ENCODE assay signal across 26 cellular contexts in the genomic region with DNA sequence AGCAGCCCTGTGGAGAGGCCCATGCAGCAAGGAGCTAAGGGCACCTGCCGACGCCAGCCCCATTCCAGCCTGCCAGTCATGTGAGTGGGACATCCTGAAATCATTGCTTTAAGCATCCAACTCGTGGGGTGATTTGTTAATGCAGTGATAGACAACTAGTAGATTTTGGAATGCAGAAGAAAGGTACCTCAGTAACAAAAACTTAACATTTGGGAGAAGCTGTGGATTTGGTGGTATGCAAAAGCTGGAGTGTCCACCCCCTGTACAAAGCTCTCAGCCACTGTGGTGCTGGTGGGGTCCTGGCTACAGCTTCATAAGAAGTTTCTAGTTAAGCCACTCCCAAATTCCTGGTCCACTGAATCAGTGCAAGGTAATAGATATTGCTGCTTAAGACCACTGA. TPM values are rescaled to one million over a fixed set of nuclear protein-coding genes. Genes with fewer than 3 reads are reported as not detected.
DNase-seq lines count a peak whose midpoint lies in the region; TF ChIP-seq lines count a peak whose summit lies in the region.
"Had no signal": no experiment of that assay in that cellular context is flagged by ENCODE, and none has a peak within 500 bp of the region (broad histone marks: within the 10 kb centered on the region; RNA-seq: fewer than 3 reads in every experiment).

No MANE protein-coding gene starts in this region.

- no peak overlapping the region for H4K8ac ChIP-seq in H9 (replicated peaks; ENCODE audit: insufficient read length, low read depth, low read length)

- H3K4ac ChIP-seq in H9 (ENCODE audit: low read depth, low read length), result no peak overlapping the region

- H3K4me1 ChIP-seq in H9 (ENCODE audit: insufficient read depth, low read length) (no peaks in the 10 kb centered on the region), esophagus muscularis mucosa (peaks cover 0 to 8% (median 6%) of the 10 kb centered on the region in 4 donors), vagina (no peaks in the 10 kb centered on the region)
- H3K4me1 ChIP-seq: BE2C, BLaER1 had no signal

- H2AK5ac ChIP-seq in H9 (ENCODE audit: insufficient read length, low read length), result no peak overlapping the region

- no peak overlapping the region for H3K14ac ChIP-seq in H9 (ENCODE audit: insufficient read depth, low read length)

- H3K9me3 Mint-ChIP-seq in H9, result peaks cover 14 to 19% of the 10 kb centered on the region in 2 experiments

- intact Hi-C loops in esophagus muscularis mucosa (cut with DNase I) (loop anchor here (10.0 kb wide), 1 partner anchor 583 kb away; no protein-coding TSS in a partner anchor), vagina (cut with DNase I) (no loop called here)

- H4K20me1 ChIP-seq in H9 (ENCODE audit: control insufficient read depth, insufficient read depth, insufficient read length), result peaks cover 2% of the 10 kb centered on the region
- H4K20me1 ChIP-seq: BLaER1 had no signal

- H2AFZ ChIP-seq in H9 (ENCODE audit: low read length), result no peak overlapping the region

- H2BK15ac ChIP-seq in H9 (ENCODE audit: low read depth, low read length), result no peak overlapping the region

- peaks cover 6 to 8% of the 10 kb centered on the region in 2 experiments for H3K4me1 Mint-ChIP-seq in H9

- H3K36me3 Mint-ChIP-seq in H9 (ENCODE audit: insufficient read depth in 1 of 3, low read depth in 3 of 3), result peaks cover 2 to 9% (median 5%) of the 10 kb centered on the region in 3 experiments; a peak in 5 of 7 replicates
- H3K36me3 Mint-ChIP-seq: CD14-positive monocyte; CD4-positive, alpha-beta memory T cell; CD4-positive, CD25-positive, alpha-beta regulatory T cell; CD8-positive, alpha-beta memory T cell had no signal

- TF ChIP-seq POLR2A in esophagus muscularis mucosa (IDR thresholded peaks at IDR 0.05; ENCODE audit: low read depth) (no peak), vagina (IDR thresholded peaks at IDR 0.05) (no peak)

- no peaks in the 10 kb centered on the region for H3K79me2 ChIP-seq in H9 (ENCODE audit: insufficient read depth, low read length)

- no peak for TF ChIP-seq CTCF in H9 (conservative IDR thresholded peaks at IDR 0.05)
- no peak for TF ChIP-seq CTCF in esophagus muscularis mucosa (IDR thresholded peaks at IDR 0.05)
- TF ChIP-seq CTCF in vagina (IDR thresholded peaks at IDR 0.05), result no peak

- H4K5ac ChIP-seq in H9 (ENCODE audit: insufficient read length, low read depth, low read length), result no peak overlapping the region

- H3K27ac Mint-ChIP-seq in H9, result no peak overlapping the region
- H3K27ac Mint-ChIP-seq: CD14-positive monocyte; CD4-positive, alpha-beta memory T cell; CD4-positive, CD25-positive, alpha-beta regulatory T cell; CD8-positive, alpha-beta memory T cell had no signal

- H3K4me3 Mint-ChIP-seq in H9, result no peak overlapping the region
- H3K4me3 Mint-ChIP-seq: CD4-positive, alpha-beta memory T cell; CD4-positive, CD25-positive, alpha-beta regulatory T cell; CD8-positive, alpha-beta memory T cell had no signal

- no peak overlapping the region for H3K4me3 ChIP-seq in esophagus muscularis mucosa
- no peak overlapping the region for H3K4me3 ChIP-seq in vagina
- H3K4me3 ChIP-seq: BLaER1, GM12878 had no signal

- no peak overlapping the region for H3K56ac ChIP-seq in H9 (ENCODE audit: insufficient read length, low read depth, low read length)

- H2BK12ac ChIP-seq in H9 (ENCODE audit: insufficient read length, low read depth, low read length), result no peak overlapping the region

- no peaks in the 10 kb centered on the region for H3K79me1 ChIP-seq in H9 (ENCODE audit: insufficient read depth, low read depth, low read length, poor library complexity, severe bottlenecking)

- H3T11ph ChIP-seq in H9 (ENCODE audit: low read length), result no peak overlapping the region

- H3K36me3 ChIP-seq in esophagus muscularis mucosa (no peaks in the 10 kb centered on the region), vagina (no peaks in the 10 kb centered on the region)
- H3K36me3 ChIP-seq: BE2C, BLaER1 had no signal

- WGBS in H9 (ENCODE audit: extremely low coverage, insufficient read length, low lambda C conversion rate), result no CpG with 5 or more reads among the region's 3 CpGs
- WGBS in esophagus muscularis mucosa, result 76% methylated on average over 3 of the region's 3 CpGs

- H3K27me3 ChIP-seq in H9 (ENCODE audit: insufficient read depth, low read length), result no peaks in the 10 kb centered on the region
- H3K27me3 ChIP-seq in esophagus muscularis mucosa, result peaks cover 0 to 22% (median 0%) of the 10 kb centered on the region in 4 donors
- H3K27me3 ChIP-seq in vagina, result no peaks in the 10 kb centered on the region
- H3K27me3 ChIP-seq: BE2C, BLaER1 had no signal

- peaks cover 21% of the 10 kb centered on the region for H3K27me3 Mint-ChIP-seq in H9 (ENCODE audit: low read depth)

- no peak overlapping the region for H2BK120ac ChIP-seq in H9 (ENCODE audit: low read depth, low read length, poor library complexity, severe bottlenecking)

- H3K9me3 ChIP-seq in H9 (ENCODE audit: control insufficient read depth, low read depth, low read length), result no peaks in the 10 kb centered on the region
- H3K9me3 ChIP-seq in esophagus muscularis mucosa, result peaks cover 0 to 15% (median 8%) of the 10 kb centered on the region in 4 donors
- no peaks in the 10 kb centered on the region for H3K9me3 ChIP-seq in vagina
- H3K9me3 ChIP-seq: BE2C had no signal

- no peak overlapping the region for H4K91ac ChIP-seq in H9 (ENCODE audit: insufficient read length, low read depth, low read length)

- DNase-seq in H9 (peak; percentile 5), esophagus muscularis mucosa (ENCODE audit: extremely low spot score) (peak; percentile 72), vagina (ENCODE audit: extremely low spot score in 2 of 2) (peak; percentile 43 to 69), anterior cingulate cortex (lab: John Stamatoyannopoulos, UW) (no peak), kidney glomerular epithelial cell (lab: John Stamatoyannopoulos, UW) (no peak)
- DNase-seq: 8988T; ACHN; BE2C; C1 segment of cervical spinal cord; CD4-positive, alpha-beta memory T cell; CD4-positive, CD25-positive, alpha-beta regulatory T cell; CD8-positive, alpha-beta memory T cell; COR-L47; DMS 273 treated with DMSO at 0.1 percent for 48 hours; DMS153; DMS53; DMS79; DND-41; EL; GDM1 had no signal

- TF ChIP-seq EP300 in esophagus muscularis mucosa (IDR thresholded peaks at IDR 0.05), result no peak

- no peak overlapping the region for H3K9ac ChIP-seq in H9 (ENCODE audit: extremely low read depth, insufficient read length, low read length)
- H3K9ac ChIP-seq: BLaER1 had no signal

- no peak overlapping the region for H3K4me2 ChIP-seq in H9 (ENCODE audit: insufficient read depth, insufficient read length, low read length)
- H3K4me2 ChIP-seq: BLaER1 had no signal

- H3K23me2 ChIP-seq in H9 (ENCODE audit: insufficient read length, low read depth, low read length, poor library complexity, severe bottlenecking), result no peaks in the 10 kb centered on the region

- no peak overlapping the region for H3K23ac ChIP-seq in H9 (ENCODE audit: insufficient read length, low read depth, low read length)

- H2BK5ac ChIP-seq in H9 (ENCODE audit: insufficient read length, low read length), result no peak overlapping the region

- no peak overlapping the region for H2BK20ac ChIP-seq in H9 (ENCODE audit: low read depth, low read length, poor library complexity, severe bottlenecking)

- H3K27ac ChIP-seq in H9 (ENCODE audit: insufficient read length, low read depth, low read length) (no peak overlapping the region), esophagus muscularis mucosa (replicated peaks in 1 of 4) (no peak overlapping the region), vagina (no peak overlapping the region)
- H3K27ac ChIP-seq: BLaER1 had no signal

- no peak overlapping the region for H3K18ac ChIP-seq in H9 (ENCODE audit: insufficient read length, low read depth, low read length)

RNA-seq across cellular contexts. Expression of a gene that starts 37.2 kb away (rescaled TPM):
- total RNA-seq in H9 (2021) (23.8 and 24.0 TPM in 2 replicates), esophagus muscularis mucosa (10 to 100 TPM; 13.3 to 22.0 (median 19.9) TPM), vagina (23.3 TPM)
- total RNA-seq: GM12878 had no signal

RNA-seq across cellular contexts. Expression of a gene that starts 42.5 kb away (rescaled TPM):
- total RNA-seq in H9 (2021), result not detected in 2 replicates
- total RNA-seq in esophagus muscularis mucosa, result not detected
- not detected for total RNA-seq in vagina
- total RNA-seq: A673; CD4-positive, alpha-beta memory T cell; CD4-positive, CD25-positive, alpha-beta regulatory T cell; CD8-positive, alpha-beta memory T cell; Daoy; G401; GM12878 had no signal

Comparison
In these comparisons a context has a peak if more than half of its experiments do, and no peak if none do; other contexts are left out.
1. DNase-seq: peak in H9 (single experiment), esophagus muscularis mucosa (single experiment) and vagina (2 of 2); none in anterior cingulate cortex (0 of 58) and kidney glomerular epithelial cell (single experiment).